In genomic region chr5:97658116-97658900, GRCh38 we compare ENCODE assay signal across 16 cellular contexts.
DNase-seq lines count a peak whose midpoint lies in the region; ATAC-seq, FAIRE-seq and TF ChIP-seq lines count a peak whose summit lies in the region.
"Had no signal": no experiment of that assay in that cellular context is flagged by ENCODE, and none has a peak within 500 bp of the region (broad histone marks: within the 10 kb centered on the region; RNA-seq: fewer than 3 reads in every experiment).

No MANE protein-coding gene starts in this region.

- ATAC-seq in SK-N-SH treated with all-trans-retinoic acid at 6 μM for 48 hours (peak; percentile 59), GM21825 (IDR thresholded peaks at IDR 0.05; ENCODE audit: unreplicated experiment) (no peak)
- ATAC-seq: Right ventricle myocardium inferior had no signal

- H3K9me3 ChIP-seq in testis (no peaks in the 10 kb centered on the region), stomach (no peaks in the 10 kb centered on the region)
- H3K9me3 ChIP-seq: BLaER1, HAP-1 had no signal

- TF ChIP-seq POLR2A in testis (IDR thresholded peaks at IDR 0.05): no peak
- no peak for TF ChIP-seq POLR2A in stomach (IDR thresholded peaks at IDR 0.05)

- no peak for FAIRE-seq in HTR-8/SVneo (lab: Jason Lieb, UNC)
- no peak for FAIRE-seq in urothelium cell line (lab: Jason Lieb, UNC)

- TF ChIP-seq CTCF in testis (IDR thresholded peaks at IDR 0.05) (no peak), stomach (IDR thresholded peaks at IDR 0.05) (no peak)

- 63 to 81% methylated on average over 4 of the region's 4 CpGs for WGBS in testis, 2 donors
- 73 to 79% (median 76%) methylated on average over 4 of the region's 4 CpGs for WGBS in stomach, 5 donors

- H3K27ac ChIP-seq in testis: peak overlapping the region; percentile 11 to 50
- H3K27ac ChIP-seq in stomach: no peak overlapping the region
- H3K27ac ChIP-seq: BLaER1 had no signal

- DNase-seq in HTR-8/SVneo (ENCODE audit: insufficient read length, low spot score): peak; percentile 3
- DNase-seq in fibroblast of gingiva (ENCODE audit: low read depth): peak; percentile 53
- peak; percentile 42 for DNase-seq in testis
- DNase-seq in stomach: no peak
- DNase-seq in urothelium cell line (ENCODE audit: low spot score): no peak
- DNase-seq: DMS 273 treated with DMSO at 0.1 percent for 48 hours, EL, NCI-H1417 treated with DMSO at 0.1 percent for 48 hours, NCI-H2081, NCI-H345, NCI-H526 treated with DMSO at 0.1 percent for 48 hours had no signal

- H3K27me3 ChIP-seq in testis: no peaks in the 10 kb centered on the region
- no peaks in the 10 kb centered on the region for H3K27me3 ChIP-seq in stomach
- H3K27me3 ChIP-seq: BLaER1 had no signal

- intact Hi-C loops in testis (cut with DNase I; ENCODE audit: low total_unique reads): no loop called here
- intact Hi-C loops in stomach (cut with DNase I; ENCODE audit: low total_unique reads): no loop called here

- H3K4me1 ChIP-seq in testis: no peaks in the 10 kb centered on the region
- no peaks in the 10 kb centered on the region for H3K4me1 ChIP-seq in stomach
- H3K4me1 ChIP-seq: BLaER1, HAP-1 had no signal

- no peaks in the 10 kb centered on the region for H3K36me3 ChIP-seq in testis (ENCODE audit: low read depth, missing control alignments)
- no peaks in the 10 kb centered on the region for H3K36me3 ChIP-seq in stomach
- H3K36me3 ChIP-seq: BLaER1, HAP-1 had no signal

- no peak for TF ChIP-seq EP300 in stomach (IDR thresholded peaks at IDR 0.05)

- H3K4me3 ChIP-seq in testis: no peak overlapping the region
- no peak overlapping the region for H3K4me3 ChIP-seq in stomach
- H3K4me3 ChIP-seq: BLaER1, HAP-1 had no signal

TF ChIP-seq in SK-N-SH treated with all-trans-retinoic acid at 6 μM for 48 hours, 23 proteins besides CTCF, POLR2A, EP300 and RAD21:
- no peak for TF ChIP-seq BACH2 (CRISPR knock-in tag; IDR thresholded peaks at IDR 0.05; ENCODE audit: borderline replicate concordance)
- TF ChIP-seq ZNF8 (CRISPR knock-in tag; IDR thresholded peaks at IDR 0.05): no peak
- TF ChIP-seq ISL1 (CRISPR knock-in tag; IDR thresholded peaks at IDR 0.05): no peak
- TF ChIP-seq ESRRG (CRISPR knock-in tag; IDR thresholded peaks at IDR 0.05): no peak
- TF ChIP-seq TOX (CRISPR knock-in tag; IDR thresholded peaks at IDR 0.05; ENCODE audit: borderline replicate concordance): no peak
- TF ChIP-seq CSDC2 (CRISPR knock-in tag; IDR thresholded peaks at IDR 0.05): no peak
- no peak for TF ChIP-seq CREB5 (CRISPR knock-in tag; IDR thresholded peaks at IDR 0.05; ENCODE audit: low read depth)
- TF ChIP-seq PATZ1 (CRISPR knock-in tag; IDR thresholded peaks at IDR 0.05; ENCODE audit: borderline replicate concordance): no peak
- TF ChIP-seq TSHZ2 (CRISPR knock-in tag; IDR thresholded peaks at IDR 0.05): no peak
- no peak for TF ChIP-seq CSRNP3 (CRISPR knock-in tag; IDR thresholded peaks at IDR 0.05)
- no peak for TF ChIP-seq ZFP3 (CRISPR knock-in tag; IDR thresholded peaks at IDR 0.05)
- no peak for TF ChIP-seq OSR1 (CRISPR knock-in tag; IDR thresholded peaks at IDR 0.05)

Comparison
In these comparisons a context has a peak if more than half of its experiments do, and no peak if none do; other contexts are left out.
1. DNase-seq: peak in HTR-8/SVneo (single experiment), fibroblast of gingiva (single experiment) and testis (single experiment); none in stomach (single experiment) and urothelium cell line (single experiment).
2. H3K27ac ChIP-seq: peak in testis (2 of 2); none in stomach (0 of 5).